9 cellular contexts compared by ENCODE assay signal in the genomic region with DNA sequence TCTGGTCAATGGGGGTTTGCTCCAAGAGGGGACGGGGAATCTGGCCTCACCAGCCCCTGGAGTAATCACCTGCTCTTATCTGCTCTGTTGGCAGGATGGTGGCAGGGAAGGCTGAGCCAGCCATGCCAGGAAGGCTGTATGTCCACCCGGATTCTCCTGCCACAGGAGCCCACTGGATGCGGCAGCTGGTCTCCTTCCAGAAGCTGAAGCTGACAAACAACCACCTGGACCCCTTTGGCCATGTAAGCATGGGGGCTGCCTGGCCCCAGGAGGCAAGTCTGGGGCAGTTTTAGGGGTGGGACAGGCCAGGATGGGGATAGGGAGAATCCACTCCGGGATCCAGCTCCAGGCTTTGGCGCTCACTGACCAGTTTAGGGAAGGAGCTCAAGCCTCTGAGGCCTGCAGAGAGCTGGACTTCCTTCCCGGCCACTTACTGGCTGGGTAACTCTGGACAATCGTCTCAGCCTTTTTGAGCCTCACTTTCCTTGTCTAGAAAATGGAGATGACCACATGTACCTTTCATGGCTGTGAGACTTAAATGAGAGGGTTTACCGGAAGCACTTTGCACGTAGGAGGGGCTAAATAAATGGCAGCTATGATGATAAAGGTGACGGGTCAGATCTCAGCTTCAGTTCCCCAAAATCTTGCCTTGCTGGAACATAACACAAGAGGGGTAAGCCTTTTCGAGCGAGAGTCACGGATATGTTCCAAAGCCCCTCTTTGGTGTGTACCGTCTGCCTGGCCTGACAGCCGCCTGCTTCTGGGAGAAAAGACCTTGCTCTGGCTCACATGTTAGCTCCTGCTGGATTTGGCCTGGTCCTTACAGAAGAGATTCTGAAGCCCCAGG. TPM values are rescaled to one million over a fixed set of nuclear protein-coding genes. Genes with fewer than 3 reads are reported as not detected.
DNase-seq lines count a peak whose midpoint lies in the region; TF ChIP-seq lines count a peak whose summit lies in the region.
"Had no signal": no experiment of that assay in that cellular context is flagged by ENCODE, and none has a peak within 500 bp of the region (broad histone marks: within the 10 kb centered on the region; RNA-seq: fewer than 3 reads in every experiment).

No MANE protein-coding gene starts in this region.

- no peaks in the 10 kb centered on the region for H4K20me1 ChIP-seq in Karpas-422 (ENCODE audit: insufficient read depth, low read depth, low read length)

- no peak overlapping the region for H3K4me3 ChIP-seq in BE2C (ENCODE audit: low read depth, low read length)
- peak overlapping the region; percentile 19; the same call in 1 of the 2 replicates for H3K4me3 ChIP-seq in Karpas-422 (ENCODE audit: low read length)
- no peak overlapping the region for H3K4me3 ChIP-seq in adrenal gland

- no peak overlapping the region for H3K27ac ChIP-seq in Karpas-422 (ENCODE audit: low read length)
- H3K27ac ChIP-seq in adrenal gland = no peak overlapping the region

- no peaks in the 10 kb centered on the region for H3K79me2 ChIP-seq in Karpas-422 (ENCODE audit: low read length)

- WGBS in adrenal gland, 4 donors = 55 to 68% (median 64%) methylated on average over 13 to 15 of the region's 15 CpGs

- no peak for TF ChIP-seq CTCF in BE2C (IDR thresholded peaks at IDR 0.05; ENCODE audit: low read depth, low read length)
- no peak for TF ChIP-seq CTCF in adrenal gland (IDR thresholded peaks at IDR 0.05)

- H3K27me3 ChIP-seq in BE2C (no peaks in the 10 kb centered on the region), Karpas-422 (ENCODE audit: low read length) (no peaks in the 10 kb centered on the region), adrenal gland (peaks cover 11% of the 10 kb centered on the region)

- H3K4me1 ChIP-seq in BE2C (peaks cover 15% of the 10 kb centered on the region), Karpas-422 (ENCODE audit: low read length) (peaks cover 11% of the 10 kb centered on the region), adrenal gland (replicated peaks in 1 of 2) (peaks cover 0 to 3% of the 10 kb centered on the region in 2 donors)

- H2AFZ ChIP-seq in Karpas-422 (ENCODE audit: low read length) = peak overlapping the region; percentile 98

- H3K4me2 ChIP-seq in Karpas-422 (ENCODE audit: low read depth, low read length, poor library complexity, severe bottlenecking) = peak overlapping the region; percentile 51

- intact Hi-C loops in adrenal gland (cut with DNase I) = no loop called here

- peak; percentile 63 for DNase-seq in BE2C
- DNase-seq in Karpas-422 = peak; percentile 62
- peak in 4 of 7 donors; percentile 25 to 54 (median 40) for DNase-seq in adrenal gland
- peak; percentile 44 for DNase-seq in kidney tubule cell (ENCODE audit: low spot score)
- DNase-seq in SHP77 (lab: John Stamatoyannopoulos, UW) = no peak
- no peak for DNase-seq in stimulated activated CD8-positive, alpha-beta memory T cell treated with anti-CD3 and anti-CD28 coated beads, Interleukin-4, amount 100 ng/mL, for 48 hours
- DNase-seq in activated gamma-delta T cell treated with Interleukin-2 at 50 U/mL for 16 hours = no peak
- DNase-seq in COLO829 (ENCODE audit: low spot score) = no peak
- DNase-seq: activated CD8-positive, alpha-beta memory T cell treated with anti-CD3 and anti-CD28 coated beads, Interleukin-2, amount 50 U/mL, for 48 hours had no signal

- no peak for TF ChIP-seq POLR2A in adrenal gland (IDR thresholded peaks at IDR 0.05)

- no peaks in the 10 kb centered on the region for H3K36me3 ChIP-seq in BE2C
- H3K36me3 ChIP-seq in Karpas-422 (ENCODE audit: insufficient read depth, low read length) = no peaks in the 10 kb centered on the region
- H3K36me3 ChIP-seq in adrenal gland (replicated peaks in 1 of 2) = no peaks in the 10 kb centered on the region

- H3K9ac ChIP-seq in Karpas-422 (ENCODE audit: low read length) = peak overlapping the region; percentile 35

- no peaks in the 10 kb centered on the region for H3K9me2 ChIP-seq in Karpas-422 (replicated peaks; ENCODE audit: insufficient read depth, low read length)

- H3K9me3 ChIP-seq in BE2C (no peaks in the 10 kb centered on the region), Karpas-422 (ENCODE audit: low read length) (no peaks in the 10 kb centered on the region), adrenal gland (replicated peaks in 1 of 3) (no peaks in the 10 kb centered on the region)

RNA-seq across cellular contexts. Expression of a gene that starts 15.4 kb away (rescaled TPM):
- 1.6 TPM for polyA plus RNA-seq in BE2C (2012; ENCODE audit: insufficient read depth, insufficient read length, low read depth)
- total RNA-seq in Karpas-422 (2014; rRNA removed; shearing (Covaris generic); ENCODE audit: low replicate concordance) = not detected in 2 replicates
- under 1 TPM in 3 of 8 donors, not detected in 5; 0.14 to 0.54 (median 0.29) TPM for total RNA-seq in adrenal gland
- under 1 TPM in 1 of 3 donors, not detected in 2; 0.03 TPM for polyA plus RNA-seq in adrenal gland

Comparison
In these comparisons a context has a peak if more than half of its experiments do, and no peak if none do; other contexts are left out.
1. DNase-seq: peak in BE2C (single experiment), Karpas-422 (single experiment), adrenal gland (4 of 7) and kidney tubule cell (single experiment); none in SHP77 (0 of 2), stimulated activated CD8-positive, alpha-beta memory T cell treated with anti-CD3 and anti-CD28 coated beads, Interleukin-4, amount 100 ng/mL, for 48 hours (single experiment), activated gamma-delta T cell treated with Interleukin-2 at 50 U/mL for 16 hours (single experiment) and COLO829 (single experiment).